ENCODE assay signal across 13 cellular contexts in genomic region chr16:74608381-74608780, GRCh38. TPM values are rescaled to one million over a fixed set of nuclear protein-coding genes. Genes with fewer than 3 reads are reported as not detected.
DNase-seq lines count a peak whose midpoint lies in the region; ATAC-seq and TF ChIP-seq lines count a peak whose summit lies in the region.
"Had no signal": no experiment of that assay in that cellular context is flagged by ENCODE, and none has a peak within 500 bp of the region (broad histone marks: within the 10 kb centered on the region; RNA-seq: fewer than 3 reads in every experiment).

No MANE protein-coding gene starts in this region.

- whole genome bisulfite sequencing in H9 (ENCODE audit: extremely low coverage, insufficient read length, low lambda C conversion rate) = no CpG with 5 or more reads among the region's 6 CpGs
- 41 to 47% methylated on average over 5 to 6 of the region's 6 CpGs for WGBS in body of pancreas, 2 donors
- WGBS in neuronal stem cell (ENCODE audit: extremely low coverage in 2 of 2, insufficient read length in 2 of 2, insufficient replicate concordance in 1 of 2), 2 donors = no CpG with 5 or more reads among the region's 6 CpGs

- peaks cover 8% of the 10 kb centered on the region for H3K23me2 ChIP-seq in H9 (ENCODE audit: insufficient read length, low read depth, low read length, poor library complexity, severe bottlenecking)

- H3T11ph ChIP-seq in H9 (ENCODE audit: low read length) = no peak overlapping the region

- H3K23ac ChIP-seq in H9 (ENCODE audit: insufficient read length, low read depth, low read length) (no peak overlapping the region), neuronal stem cell (ENCODE audit: low read depth, low read length, poor library complexity) (no peak overlapping the region)

- H3K4me3 Mint-ChIP-seq in activated CD4-positive, alpha-beta T cell treated with anti-CD3 and anti-CD28 coated beads for 36 hours = no peak overlapping the region
- H3K4me3 Mint-ChIP-seq in H9 = peak overlapping the region in 1 of 2 experiments; percentile 97; a peak in 2 of 5 replicates
- H3K4me3 Mint-ChIP-seq: dendritic cell treated with granulocyte-macrophage colony-stimulating factor and Interleukin-4, amounts not matched to agents 40 ng/mL and 50 ng/mL, for 4 days had no signal

- H3K4me2 ChIP-seq in H9 (ENCODE audit: insufficient read depth, insufficient read length, low read length) (peak overlapping the region; percentile 69), neuronal stem cell (ENCODE audit: insufficient read depth, low read length, poor library complexity, severe bottlenecking) (no peak overlapping the region)

- H3K4me1 Mint-ChIP-seq in activated CD4-positive, alpha-beta T cell treated with anti-CD3 and anti-CD28 coated beads for 36 hours = peaks cover 44% of the 10 kb centered on the region
- H3K4me1 Mint-ChIP-seq in H9 = peaks cover 31 to 36% of the 10 kb centered on the region in 2 experiments

- H2BK20ac ChIP-seq in H9 (ENCODE audit: low read depth, low read length, poor library complexity, severe bottlenecking) = no peak overlapping the region

- H2BK12ac ChIP-seq in H9 (ENCODE audit: insufficient read length, low read depth, low read length) (no peak overlapping the region), neuronal stem cell (ENCODE audit: low read length) (no peak overlapping the region)

- intact Hi-C loops in activated CD4-positive, alpha-beta T cell treated with anti-CD3 and anti-CD28 coated beads for 36 hours (cut with DNase I, micrococcal nuclease) = loop anchor here in 1 of 2 experiments (5.0 kb wide), 1 partner anchor 241 kb away; no protein-coding TSS in a partner anchor
- intact Hi-C loops in body of pancreas (cut with DNase I) = no loop called here

- POLR2A ChIA-PET in activated CD4-positive, alpha-beta T cell treated with anti-CD3 and anti-CD28 coated beads for 36 hours (lab: Charles Lee) = interaction anchor here (0.6 to 2.5 kb wide), 2 partner anchors 59 to 234 kb away, joined by 4 to 12 read pairs; partner anchors contain the start of gene RFWD3

- TF ChIP-seq POLR2A in body of pancreas (IDR thresholded peaks at IDR 0.05) = no peak

- H3K27ac ChIP-seq in H9 (ENCODE audit: insufficient read length, low read depth, low read length) = no peak overlapping the region
- H3K27ac ChIP-seq in body of pancreas = peak overlapping the region in 3 of 4 donors; percentile 57 to 98 (median 96)
- H3K27ac ChIP-seq in neuronal stem cell (replicated peaks; ENCODE audit: low read length) = no peak overlapping the region

- no peak overlapping the region for H3K4ac ChIP-seq in H9 (ENCODE audit: low read depth, low read length)
- no peak overlapping the region for H3K4ac ChIP-seq in neuronal stem cell (ENCODE audit: low read length)

- H4K5ac ChIP-seq in H9 (ENCODE audit: insufficient read length, low read depth, low read length) = no peak overlapping the region

- no peaks in the 10 kb centered on the region for H3K9me3 Mint-ChIP-seq in activated CD4-positive, alpha-beta T cell treated with anti-CD3 and anti-CD28 coated beads for 36 hours (ENCODE audit: low read depth)
- no peaks in the 10 kb centered on the region for H3K9me3 Mint-ChIP-seq in H9
- H3K9me3 Mint-ChIP-seq: dendritic cell treated with granulocyte-macrophage colony-stimulating factor and Interleukin-4, amounts not matched to agents 40 ng/mL and 50 ng/mL, for 4 days had no signal

- CTCF ChIA-PET in activated CD4-positive, alpha-beta T cell treated with anti-CD3 and anti-CD28 coated beads for 36 hours (lab: Charles Lee) = interaction anchor here (1.6 kb wide), 1 partner anchor 10 kb away, joined by 6 read pairs; no protein-coding TSS in a partner anchor

- no peak overlapping the region for H3K56ac ChIP-seq in H9 (ENCODE audit: insufficient read length, low read depth, low read length)

- H3K36me3 ChIP-seq in body of pancreas (replicated peaks in 1 of 2; ENCODE audit: insufficient read depth in 1 of 2, low read depth in 2 of 2) = no peaks in the 10 kb centered on the region
- no peaks in the 10 kb centered on the region for H3K36me3 ChIP-seq in neuronal stem cell (replicated peaks in 1 of 2; ENCODE audit: control insufficient read depth in 2 of 2, insufficient read depth in 2 of 2, low read length in 2 of 2)
- H3K36me3 ChIP-seq: esophagus muscularis mucosa had no signal

- H2BK120ac ChIP-seq in H9 (ENCODE audit: low read depth, low read length, poor library complexity, severe bottlenecking) = no peak overlapping the region
- H2BK120ac ChIP-seq in neuronal stem cell (ENCODE audit: low read depth, low read length) = no peak overlapping the region

- H2AK5ac ChIP-seq in H9 (ENCODE audit: insufficient read length, low read length) (no peak overlapping the region), neuronal stem cell (ENCODE audit: low read depth, low read length) (no peak overlapping the region)

- H4K91ac ChIP-seq in H9 (ENCODE audit: insufficient read length, low read depth, low read length) (no peak overlapping the region), neuronal stem cell (ENCODE audit: low read depth, low read length, poor library complexity) (no peak overlapping the region)

- H3K27me3 Mint-ChIP-seq in activated CD4-positive, alpha-beta T cell treated with anti-CD3 and anti-CD28 coated beads for 36 hours = no peaks in the 10 kb centered on the region
- H3K27me3 Mint-ChIP-seq in H9 (ENCODE audit: low read depth) = no peaks in the 10 kb centered on the region

- H3K14ac ChIP-seq in H9 (ENCODE audit: insufficient read depth, low read length) (no peak overlapping the region), neuronal stem cell (ENCODE audit: low read length) (no peak overlapping the region)

- peak overlapping the region; percentile 47 for H3K18ac ChIP-seq in H9 (ENCODE audit: insufficient read length, low read depth, low read length)
- H3K18ac ChIP-seq in neuronal stem cell (ENCODE audit: low read length) = no peak overlapping the region

- H3K4me3 ChIP-seq in body of pancreas = no peak overlapping the region
- no peak overlapping the region for H3K4me3 ChIP-seq in neuronal stem cell (ENCODE audit: low read length in 2 of 2)

- H3K36me3 Mint-ChIP-seq in activated CD4-positive, alpha-beta T cell treated with anti-CD3 and anti-CD28 coated beads for 36 hours (ENCODE audit: low read depth) = peaks cover 11% of the 10 kb centered on the region
- peaks cover 0 to 3% (median 2%) of the 10 kb centered on the region in 3 experiments; a peak in 4 of 7 replicates for H3K36me3 Mint-ChIP-seq in H9 (ENCODE audit: insufficient read depth in 1 of 3, low read depth in 3 of 3)

- H3K79me1 ChIP-seq in H9 (ENCODE audit: insufficient read depth, low read depth, low read length, poor library complexity, severe bottlenecking) (no peaks in the 10 kb centered on the region), neuronal stem cell (ENCODE audit: low read depth, low read length) (peaks cover 8% of the 10 kb centered on the region)

- H3K27ac Mint-ChIP-seq in activated CD4-positive, alpha-beta T cell treated with anti-CD3 and anti-CD28 coated beads for 36 hours = peak overlapping the region; percentile 75
- H3K27ac Mint-ChIP-seq in H9 = peak overlapping the region in 1 of 3 experiments; percentile 96; a peak in 1 of 7 replicates

- H3K9ac ChIP-seq in H9 (ENCODE audit: extremely low read depth, insufficient read length, low read length) = no peak overlapping the region
- no peak overlapping the region for H3K9ac ChIP-seq in neuronal stem cell (ENCODE audit: low read depth, low read length, poor library complexity)

- H2BK15ac ChIP-seq in H9 (ENCODE audit: low read depth, low read length) (no peak overlapping the region), neuronal stem cell (ENCODE audit: low read length) (no peak overlapping the region)

- H3K4me1 ChIP-seq in H9 (ENCODE audit: insufficient read depth, low read length) (peaks cover 4% of the 10 kb centered on the region; the same call in 1 of the 2 replicates), body of pancreas (peaks cover 42% of the 10 kb centered on the region), neuronal stem cell (ENCODE audit: control insufficient read depth in 2 of 2, insufficient read depth in 1 of 2, low read depth in 1 of 2, low read length in 2 of 2) (peaks cover 4 to 9% of the 10 kb centered on the region in 2 donors)

- H3K79me2 ChIP-seq in H9 (ENCODE audit: insufficient read depth, low read length) = peaks cover 18% of the 10 kb centered on the region; the same call in 1 of the 2 replicates

- H3K27me3 ChIP-seq in H9 (ENCODE audit: insufficient read depth, low read length) (no peaks in the 10 kb centered on the region), body of pancreas (no peaks in the 10 kb centered on the region), neuronal stem cell (ENCODE audit: control insufficient read depth in 3 of 3, insufficient read depth in 3 of 3, low read depth in 1 of 3, low read length in 3 of 3) (no peaks in the 10 kb centered on the region)
- H3K27me3 ChIP-seq: esophagus muscularis mucosa had no signal

- no peak for ATAC-seq in activated CD4-positive, alpha-beta T cell treated with anti-CD3 and anti-CD28 coated beads for 36 hours
- ATAC-seq in body of pancreas = peak; percentile 36
- ATAC-seq in HG03025 (IDR thresholded peaks at IDR 0.05; ENCODE audit: low FRiP score, unreplicated experiment) = no peak
- no peak for ATAC-seq in HG02759 (IDR thresholded peaks at IDR 0.05; ENCODE audit: unreplicated experiment)
- no peak for ATAC-seq in GM18517 (IDR thresholded peaks at IDR 0.05; ENCODE audit: unreplicated experiment)

- DNase-seq in activated CD4-positive, alpha-beta T cell treated with anti-CD3 and anti-CD28 coated beads for 36 hours = no peak
- no peak for DNase-seq in activated CD4-positive, alpha-beta T cell treated with anti-CD3 and anti-CD28 coated beads, Interleukin-2, amount 50 U/mL, for 1 hour
- no peak for DNase-seq in H9
- peak; percentile 31 to 68 (median 57) for DNase-seq in body of pancreas
- no peak for DNase-seq in neuronal stem cell (ENCODE audit: low spot score)
- DNase-seq: hypothalamus, NCI-H2081, NCI-H774 had no signal

- no peak overlapping the region for H4K8ac ChIP-seq in H9 (replicated peaks; ENCODE audit: insufficient read length, low read depth, low read length)
- H4K8ac ChIP-seq in neuronal stem cell (ENCODE audit: low read depth, low read length) = no peak overlapping the region

- peak overlapping the region; percentile 25 for H2BK5ac ChIP-seq in H9 (ENCODE audit: insufficient read length, low read length)
- H2BK5ac ChIP-seq in neuronal stem cell (ENCODE audit: low read length) = no peak overlapping the region

- H2AFZ ChIP-seq in H9 (ENCODE audit: low read length) (no peak overlapping the region), neuronal stem cell (ENCODE audit: low read length) (peak overlapping the region; percentile 96)

- TF ChIP-seq CTCF in H9 (conservative IDR thresholded peaks at IDR 0.05) = no peak
- no peak for TF ChIP-seq CTCF in body of pancreas (IDR thresholded peaks at IDR 0.05)

- no peaks in the 10 kb centered on the region for H4K20me1 ChIP-seq in H9 (ENCODE audit: control insufficient read depth, insufficient read depth, insufficient read length)

- H3K9me3 ChIP-seq in H9 (ENCODE audit: control insufficient read depth, low read depth, low read length) (no peaks in the 10 kb centered on the region), body of pancreas (peaks cover 0 to 2% (median 0%) of the 10 kb centered on the region in 3 donors), neuronal stem cell (replicated peaks in 1 of 2; ENCODE audit: control insufficient read depth in 2 of 2, insufficient read depth in 1 of 2, low read depth in 1 of 2, low read length in 2 of 2) (peaks cover 0 to 2% of the 10 kb centered on the region in 2 donors)
- H3K9me3 ChIP-seq: esophagus muscularis mucosa had no signal

RNA-seq across cellular contexts. Expression of gene GLG1, which starts 1.5 kb away (rescaled TPM):
- total RNA-seq in activated CD4-positive, alpha-beta T cell treated with anti-CD3 and anti-CD28 coated beads for 36 hours = 10 to 100 TPM; 66.3 to 68.3 TPM
- 133 and 135 TPM in 2 replicates for total RNA-seq in H9 (2021)
- total RNA-seq in body of pancreas = 100 to 1,000 TPM; 103 to 144 TPM
- 53.7 TPM for polyA plus RNA-seq in neuronal stem cell (2013, experiment 1 of 2)
- polyA plus RNA-seq in neuronal stem cell (2013, experiment 2 of 2) = 54.8 TPM

RNA-seq across cellular contexts. Expression of gene RFWD3, which starts 58.3 kb away (rescaled TPM):
- 100 to 1,000 TPM in 1 of 2 experiments, 10 to 100 TPM in 1; 92.7 to 102 TPM for total RNA-seq in activated CD4-positive, alpha-beta T cell treated with anti-CD3 and anti-CD28 coated beads for 36 hours
- total RNA-seq in H9 (2021) (114 and 120 TPM in 2 replicates), body of pancreas (10 to 100 TPM; 10.5 to 12.2 TPM)
- polyA plus RNA-seq in neuronal stem cell (2013, experiment 1 of 2) = 24.6 TPM
- polyA plus RNA-seq in neuronal stem cell (2013, experiment 2 of 2) = 25.1 TPM

Comparison
In these comparisons a context has a peak if more than half of its experiments do, and no peak if none do; other contexts are left out.
1. DNase-seq: peak in body of pancreas (4 of 4); none in activated CD4-positive, alpha-beta T cell treated with anti-CD3 and anti-CD28 coated beads for 36 hours (single experiment), activated CD4-positive, alpha-beta T cell treated with anti-CD3 and anti-CD28 coated beads, Interleukin-2, amount 50 U/mL, for 1 hour (single experiment), H9 (single experiment) and neuronal stem cell (single experiment).
2. H3K27ac ChIP-seq: peak in body of pancreas (3 of 4); none in H9 (single experiment) and neuronal stem cell (single experiment).